ENCODE assay signal across 8 cellular contexts in genomic region chr12:105329926-105330282, GRCh38. TPM values are rescaled to one million over a fixed set of nuclear protein-coding genes. Genes with fewer than 3 reads are reported as not detected.
A peak's percentile ranks its signal among the peaks of the same experiment; 100 is the strongest.
DNase-seq lines count a peak whose midpoint lies in the region; ATAC-seq, FAIRE-seq and TF ChIP-seq lines count a peak whose summit lies in the region.

No MANE protein-coding gene starts in this region.

- DNase-seq in kidney: no peak
- DNase-seq in LoVo (ENCODE audit: low spot score): no peak
- no peak for DNase-seq in amniotic stem cell (lab: John Stamatoyannopoulos, UW)
- no peak for DNase-seq in epidermal melanocyte (ENCODE audit: insufficient read length, low spot score)
- DNase-seq in activated effector memory CD4-positive, alpha-beta T cell treated with Interleukin-2 at 50 U/mL for 16 hours: no peak

- TF ChIP-seq CTCF in GM12875 (IDR thresholded peaks at IDR 0.05; ENCODE audit: borderline replicate concordance, insufficient read depth, low read depth, low read length) (no peak), WI38 (IDR thresholded peaks at IDR 0.05; ENCODE audit: low read depth, low read length) (no peak), kidney (IDR thresholded peaks at IDR 0.05; ENCODE audit: borderline replicate concordance, extremely low read depth, insufficient read depth) (no peak)

- H3K4me1 ChIP-seq in kidney (ENCODE audit: control insufficient read depth in 1 of 2, insufficient read depth in 1 of 2, low read depth in 1 of 2, low read length in 2 of 2): peaks cover 6 to 14% of the 10 kb centered on the region in 2 donors

- intact Hi-C loops in kidney (cut with DNase I): no loop called here

- no peak overlapping the region for H3K27ac ChIP-seq in kidney (ENCODE audit: low read depth in 2 of 2, low read length in 2 of 2)

- no peak for FAIRE-seq in kidney (lab: Jason Lieb, UNC)

- peak; percentile 3 for ATAC-seq in HG02678 (IDR thresholded peaks at IDR 0.05; ENCODE audit: unreplicated experiment)

- H3K36me3 ChIP-seq in kidney (ENCODE audit: control insufficient read depth in 1 of 2, insufficient read depth in 2 of 2, low read length in 2 of 2): no peaks in the 10 kb centered on the region

- peak overlapping the region; percentile 84 for H3K4me3 ChIP-seq in GM12875 (ENCODE audit: low read depth, low read length)
- H3K4me3 ChIP-seq in WI38 (ENCODE audit: low read depth, low read length): peak overlapping the region; percentile 83
- peak overlapping the region; percentile 39 to 57 for H3K4me3 ChIP-seq in kidney (ENCODE audit: low read length in 2 of 2)

- H3K9ac ChIP-seq in kidney (ENCODE audit: low read length in 2 of 2): peak overlapping the region in 1 of 2 donors; percentile 12

- no peaks in the 10 kb centered on the region for H3K9me3 ChIP-seq in kidney (ENCODE audit: control insufficient read depth in 1 of 2, low read length in 2 of 2)

RNA-seq across cellular contexts. Expression of gene C12orf75, which starts 0.6 kb away (rescaled TPM):
- 127 TPM for total RNA-seq in kidney
- polyA plus RNA-seq in kidney (ENCODE audit: insufficient read depth, low read depth, low replicate concordance): 107 TPM
